22 cellular contexts compared by ENCODE assay signal in the genomic region with DNA sequence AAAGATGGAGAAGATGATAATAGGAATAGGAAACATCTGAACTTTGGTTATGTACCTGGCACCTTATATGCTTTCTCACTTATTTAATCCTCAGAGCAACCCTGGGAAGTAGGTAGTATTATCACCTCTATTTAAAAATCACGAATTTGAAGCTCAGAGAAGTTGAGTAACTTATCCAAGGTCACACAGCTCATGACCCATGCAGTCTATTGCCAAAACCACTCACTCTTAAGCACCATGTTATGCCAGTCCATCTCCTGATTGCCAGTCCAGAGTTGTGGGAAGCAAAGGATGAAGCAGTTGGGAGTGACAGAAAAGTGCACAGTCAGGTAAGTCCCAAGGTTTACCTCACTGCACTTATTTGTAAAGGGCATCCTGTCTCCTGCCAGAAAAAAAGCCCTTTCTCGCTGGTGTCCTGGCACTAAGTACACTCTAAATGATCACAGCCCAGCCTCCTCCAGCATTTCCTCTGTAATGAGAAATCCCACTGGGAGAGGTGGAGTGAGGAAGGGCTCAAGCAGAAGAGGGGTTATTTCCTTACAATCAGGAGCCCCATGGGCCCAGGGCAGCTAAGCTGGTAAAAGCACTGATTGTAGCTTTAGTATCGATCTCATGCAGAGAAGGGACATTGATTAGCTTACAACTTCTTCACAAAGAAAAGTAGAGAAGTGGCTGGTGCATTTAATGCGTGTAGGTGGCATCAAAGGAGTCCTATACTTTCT. TPM values are rescaled to one million over a fixed set of nuclear protein-coding genes. Genes with fewer than 3 reads are reported as not detected.
DNase-seq lines count a peak whose midpoint lies in the region; TF ChIP-seq lines count a peak whose summit lies in the region.
"Had no signal": no experiment of that assay in that cellular context is flagged by ENCODE, and none has a peak within 500 bp of the region (broad histone marks: within the 10 kb centered on the region; RNA-seq: fewer than 3 reads in every experiment).

No MANE protein-coding gene starts in this region.

- H4K20me1 ChIP-seq in neural progenitor cell (ENCODE audit: low read depth) = peaks cover 25% of the 10 kb centered on the region

- H3K4me3 ChIP-seq in neural progenitor cell = no peak overlapping the region
- no peak overlapping the region for H3K4me3 ChIP-seq in left ventricle myocardium inferior
- H3K4me3 ChIP-seq: A549, GM12878, SJSA1 had no signal

- no peak overlapping the region for H3K4me3 Mint-ChIP-seq in neural progenitor cell
- H3K4me3 Mint-ChIP-seq: B cell, H9 had no signal

- peak overlapping the region; percentile 31 for H3K4me2 ChIP-seq in neural progenitor cell
- H3K4me2 ChIP-seq: A549, KMS-11 had no signal

- H3K9ac ChIP-seq in neural progenitor cell = no peak overlapping the region
- H3K9ac ChIP-seq: KMS-11 had no signal

- intact Hi-C loops in left ventricle myocardium inferior (cut with micrococcal nuclease) = no loop called here

- H3K27me3 Mint-ChIP-seq in neural progenitor cell (ENCODE audit: insufficient read depth, low read depth) = peaks cover 10% of the 10 kb centered on the region

- H2AFZ ChIP-seq in neural progenitor cell (replicated peaks) = no peak overlapping the region

- H3K9me3 Mint-ChIP-seq in neural progenitor cell = no peaks in the 10 kb centered on the region
- H3K9me3 Mint-ChIP-seq: H9 had no signal

- H3K27me3 ChIP-seq in neural progenitor cell (peaks cover 96% of the 10 kb centered on the region), left ventricle myocardium inferior (ENCODE audit: low read depth) (peaks cover 68% of the 10 kb centered on the region)
- H3K27me3 ChIP-seq: SJSA1 had no signal

- H3K9me3 ChIP-seq in neural progenitor cell (ENCODE audit: low read depth) (no peaks in the 10 kb centered on the region), left ventricle myocardium inferior (replicated peaks) (no peaks in the 10 kb centered on the region)
- H3K9me3 ChIP-seq: A549, SJSA1 had no signal

- peaks cover 37% of the 10 kb centered on the region for H3K4me1 Mint-ChIP-seq in neural progenitor cell
- H3K4me1 Mint-ChIP-seq: B cell had no signal

- H3F3A ChIP-seq in neural progenitor cell (ENCODE audit: low read depth) = peaks cover 29% of the 10 kb centered on the region

- no peaks in the 10 kb centered on the region for H3K36me3 ChIP-seq in neural progenitor cell
- no peaks in the 10 kb centered on the region for H3K36me3 ChIP-seq in left ventricle myocardium inferior
- H3K36me3 ChIP-seq: SJSA1 had no signal

- H3K79me2 ChIP-seq in neural progenitor cell (ENCODE audit: low read depth) = no peaks in the 10 kb centered on the region

- DNase-seq in NCI-H345 (lab: John Stamatoyannopoulos, UW) (peak; percentile 42), NCI-H345 treated with DMSO at 0.1 percent for 48 hours (lab: John Stamatoyannopoulos, UW; ENCODE audit: unreplicated experiment) (no peak), NCI-H146 (lab: John Stamatoyannopoulos, UW) (peak; percentile 48), neural progenitor cell (ENCODE audit: low spot score) (peak; percentile 65), left ventricle myocardium inferior (no peak), HPDE6-E6E7 (ENCODE audit: extremely low spot score) (no peak), dedifferentiated amniotic fluid mesenchymal stem cell (ENCODE audit: extremely low spot score) (no peak)
- DNase-seq: DND-41, H9, NCI-H1105 treated with DMSO at 0.1 percent for 48 hours, NCI-H187, NCI-H2171, T-helper 1 cell had no signal

- H3K4me1 ChIP-seq in neural progenitor cell = peaks cover 36% of the 10 kb centered on the region
- H3K4me1 ChIP-seq in left ventricle myocardium inferior = no peaks in the 10 kb centered on the region
- H3K4me1 ChIP-seq: SJSA1 had no signal

- peak overlapping the region; percentile 25 for H3K27ac ChIP-seq in VCaP
- H3K27ac ChIP-seq in neural progenitor cell = no peak overlapping the region
- H3K27ac ChIP-seq in left ventricle myocardium inferior (replicated peaks) = no peak overlapping the region
- H3K27ac ChIP-seq: A549, HL-60, KMS-11, SJSA1 had no signal

- no peaks in the 10 kb centered on the region for H3K36me3 Mint-ChIP-seq in neural progenitor cell

- no peak for TF ChIP-seq CTCF in VCaP (conservative IDR thresholded peaks at IDR 0.05)
- no peak for TF ChIP-seq CTCF in neural progenitor cell (IDR thresholded peaks at IDR 0.05)
- no peak for TF ChIP-seq CTCF in left ventricle myocardium inferior (IDR thresholded peaks at IDR 0.05; ENCODE audit: borderline replicate concordance)

- H3K27ac Mint-ChIP-seq in neural progenitor cell = peak overlapping the region; percentile 9
- H3K27ac Mint-ChIP-seq: B cell, H9 had no signal

RNA-seq across cellular contexts. Expression of a gene that starts 21.3 kb away (rescaled TPM):
- total RNA-seq in neural progenitor cell (ENCODE audit: low replicate concordance) (not detected in 2 replicates), left ventricle myocardium inferior (1.6 TPM)
- total RNA-seq: B cell, GM12878, H9, HT1080, NCI-H460, SJSA1 had no signal

Comparison
In these comparisons a context has a peak if more than half of its experiments do, and no peak if none do; other contexts are left out.
1. DNase-seq: peak in NCI-H345 (single experiment), NCI-H146 (single experiment) and neural progenitor cell (single experiment); none in NCI-H345 treated with DMSO at 0.1 percent for 48 hours (single experiment), left ventricle myocardium inferior (single experiment), HPDE6-E6E7 (single experiment) and dedifferentiated amniotic fluid mesenchymal stem cell (single experiment).